Comparison of ENCODE assay signal across 16 cellular contexts in the genomic region with DNA sequence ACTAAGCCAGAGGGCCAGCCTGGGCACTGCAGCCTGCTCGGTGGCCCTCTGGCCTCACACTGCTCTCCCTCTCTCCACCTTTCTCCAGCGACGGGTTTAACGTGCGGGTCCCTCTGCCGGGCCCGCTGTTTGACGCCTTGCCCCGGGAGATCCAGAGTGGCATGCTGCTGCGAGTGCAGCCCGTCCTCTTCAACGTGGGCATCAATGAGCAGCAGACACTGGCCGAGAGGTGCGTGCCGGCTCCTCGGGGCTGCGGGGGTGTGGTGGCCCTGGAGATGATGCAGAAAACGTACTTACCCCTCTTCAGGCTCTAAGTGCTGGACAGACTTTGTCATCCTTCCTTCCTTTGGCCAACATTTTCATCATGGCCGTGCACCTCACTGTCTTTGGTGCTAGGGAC. TPM values are rescaled to one million over a fixed set of nuclear protein-coding genes. Genes with fewer than 3 reads are reported as not detected.
DNase-seq lines count a peak whose midpoint lies in the region; ATAC-seq and TF ChIP-seq lines count a peak whose summit lies in the region.
"Had no signal": no experiment of that assay in that cellular context is flagged by ENCODE, and none has a peak within 500 bp of the region (broad histone marks: within the 10 kb centered on the region; RNA-seq: fewer than 3 reads in every experiment).

No MANE protein-coding gene starts in this region.

- H3K79me2 ChIP-seq in DND-41 (ENCODE audit: insufficient read depth, low read length), result no peaks in the 10 kb centered on the region

- peak overlapping the region; percentile 28 to 93 for H3K27ac Mint-ChIP-seq in activated naive CD4-positive, alpha-beta T cell treated with anti-CD3 and anti-CD28 coated beads, Interleukin-2, amount 50 U/mL, for 72 hours
- peak overlapping the region; percentile 90 for H3K27ac Mint-ChIP-seq in activated T-helper 17 cell treated with anti-CD3 and anti-CD28 coated beads, Interleukin-2, amount 50 U/mL, for 72 hours
- H3K27ac Mint-ChIP-seq in nephron progenitor cell, result peak overlapping the region; percentile 57

- H3K36me3 ChIP-seq in DND-41 (ENCODE audit: insufficient read depth, low read length) (peaks cover 81% of the 10 kb centered on the region), SJCRH30 (peaks cover 5% of the 10 kb centered on the region)

- peak in 1 of 2 donors; percentile 39 for DNase-seq in activated naive CD4-positive, alpha-beta T cell treated with anti-CD3 and anti-CD28 coated beads, Interleukin-2, amount 50 U/mL, for 72 hours (ENCODE audit: low spot score in 2 of 2)
- no peak for DNase-seq in activated naive CD4-positive, alpha-beta T cell treated with Interleukin-2 at 50 U/mL for 16 hours
- no peak for DNase-seq in DND-41
- DNase-seq in nephron progenitor cell, result no peak
- no peak for DNase-seq in mucosa of gallbladder (ENCODE audit: low spot score)
- no peak for DNase-seq in SJCRH30
- DNase-seq: DMS79, KBM-7, NCI-H1105 treated with DMSO at 0.1 percent for 48 hours, NCI-H1694, NCI-H2081 treated with DMSO at 0.1 percent for 48 hours, NCI-H446 treated with DMSO at 0.1 percent for 48 hours had no signal

- H3K4me1 Mint-ChIP-seq in activated T-helper 17 cell treated with anti-CD3 and anti-CD28 coated beads, Interleukin-2, amount 50 U/mL, for 72 hours, result peaks cover 5% of the 10 kb centered on the region
- H3K4me1 Mint-ChIP-seq in nephron progenitor cell, result peaks cover 6% of the 10 kb centered on the region

- H3K27me3 ChIP-seq in DND-41 (ENCODE audit: insufficient read depth, low read length, poor library complexity), result no peaks in the 10 kb centered on the region
- no peaks in the 10 kb centered on the region for H3K27me3 ChIP-seq in SJCRH30
- H3K27me3 ChIP-seq: BLaER1 treated with 17β-estradiol and CSF1 and Interleukin-3, amounts not matched to agents 10 nM and 100 nM had no signal

- H2AFZ ChIP-seq in DND-41 (ENCODE audit: low read depth, low read length), result no peak overlapping the region

- H3K4me2 ChIP-seq in DND-41 (ENCODE audit: insufficient read depth, low read length), result no peak overlapping the region

- H3K4me1 ChIP-seq in DND-41 (ENCODE audit: insufficient read depth, low read length), result peaks cover 28% of the 10 kb centered on the region
- no peaks in the 10 kb centered on the region for H3K4me1 ChIP-seq in SJCRH30

- H4K20me1 ChIP-seq in DND-41 (ENCODE audit: insufficient read depth, low read length), result no peaks in the 10 kb centered on the region

- H3K9me3 ChIP-seq in DND-41 (ENCODE audit: insufficient read depth, low read length, severe bottlenecking) (no peaks in the 10 kb centered on the region), SJCRH30 (replicated peaks) (no peaks in the 10 kb centered on the region)
- H3K9me3 ChIP-seq: BLaER1 treated with 17β-estradiol and CSF1 and Interleukin-3, amounts not matched to agents 10 nM and 100 nM had no signal

- H3K36me3 Mint-ChIP-seq in activated naive CD4-positive, alpha-beta T cell treated with anti-CD3 and anti-CD28 coated beads, Interleukin-2, amount 50 U/mL, for 72 hours, result no peaks in the 10 kb centered on the region
- H3K36me3 Mint-ChIP-seq in activated T-helper 17 cell treated with anti-CD3 and anti-CD28 coated beads, Interleukin-2, amount 50 U/mL, for 72 hours (ENCODE audit: low read depth), result peaks cover 92% of the 10 kb centered on the region
- H3K36me3 Mint-ChIP-seq in nephron progenitor cell (ENCODE audit: low read depth), result peaks cover 31% of the 10 kb centered on the region

- H3K9ac ChIP-seq in DND-41 (ENCODE audit: low read depth, low read length), result no peak overlapping the region
- H3K9ac ChIP-seq: BLaER1 treated with 17β-estradiol and CSF1 and Interleukin-3, amounts not matched to agents 10 nM and 100 nM had no signal

- H3K27me3 Mint-ChIP-seq in activated T-helper 17 cell treated with anti-CD3 and anti-CD28 coated beads, Interleukin-2, amount 50 U/mL, for 72 hours, result no peaks in the 10 kb centered on the region
- peaks cover 2% of the 10 kb centered on the region for H3K27me3 Mint-ChIP-seq in nephron progenitor cell (ENCODE audit: low read depth, poor library complexity)

- ATAC-seq in activated naive CD4-positive, alpha-beta T cell treated with anti-CD3 and anti-CD28 coated beads, Interleukin-2, amount 50 U/mL, for 72 hours, result no peak
- no peak for ATAC-seq in DND-41 (ENCODE audit: insufficient read depth, low read depth)
- no peak for ATAC-seq in activated T-helper 17 cell treated with anti-CD3 and anti-CD28 coated beads, Interleukin-2, amount 50 U/mL, for 72 hours (replicated peaks)
- ATAC-seq: HepG2, Panc1 had no signal

- H3K27ac ChIP-seq in DND-41 (ENCODE audit: low read length) (peak overlapping the region; percentile 46; the same call in 1 of the 2 replicates), SJCRH30 (no peak overlapping the region)

- no peak for TF ChIP-seq CTCF in DND-41 (IDR thresholded peaks at IDR 0.05; ENCODE audit: borderline replicate concordance, extremely low read depth, low read length, poor library complexity, severe bottlenecking)
- no peak for TF ChIP-seq CTCF in nephron progenitor cell (IDR thresholded peaks at IDR 0.05)

- no peak overlapping the region for H3K4me3 Mint-ChIP-seq in activated T-helper 17 cell treated with anti-CD3 and anti-CD28 coated beads, Interleukin-2, amount 50 U/mL, for 72 hours
- H3K4me3 Mint-ChIP-seq in nephron progenitor cell, result no peak overlapping the region

- H3K4me3 ChIP-seq in DND-41 (ENCODE audit: low read depth in 1 of 2, low read length in 2 of 2) (no peak overlapping the region), SJCRH30 (no peak overlapping the region)
- H3K4me3 ChIP-seq: BLaER1 treated with 17β-estradiol and CSF1 and Interleukin-3, amounts not matched to agents 10 nM and 100 nM had no signal

- H3K9me3 Mint-ChIP-seq in activated naive CD4-positive, alpha-beta T cell treated with anti-CD3 and anti-CD28 coated beads, Interleukin-2, amount 50 U/mL, for 72 hours, result no peaks in the 10 kb centered on the region
- no peaks in the 10 kb centered on the region for H3K9me3 Mint-ChIP-seq in activated T-helper 17 cell treated with anti-CD3 and anti-CD28 coated beads, Interleukin-2, amount 50 U/mL, for 72 hours
- no peaks in the 10 kb centered on the region for H3K9me3 Mint-ChIP-seq in nephron progenitor cell

RNA-seq across cellular contexts. Expression of a gene that starts 42.4 kb away (rescaled TPM):
- 10 to 100 TPM; 25.0 to 30.3 TPM for total RNA-seq in activated naive CD4-positive, alpha-beta T cell treated with anti-CD3 and anti-CD28 coated beads, Interleukin-2, amount 50 U/mL, for 72 hours
- total RNA-seq in activated T-helper 17 cell treated with anti-CD3 and anti-CD28 coated beads, Interleukin-2, amount 50 U/mL, for 72 hours, result 10 to 100 TPM; 22.9 to 25.2 TPM
- 37.2 TPM for total RNA-seq in mucosa of gallbladder
- 33.4 and 37.6 TPM in 2 replicates for total RNA-seq in SJCRH30 (2014; rRNA removed; shearing (Covaris generic))

RNA-seq across cellular contexts. Expression of a gene that starts 42.4 kb away (rescaled TPM):
- 10 to 100 TPM; 21.6 to 23.8 TPM for total RNA-seq in activated naive CD4-positive, alpha-beta T cell treated with anti-CD3 and anti-CD28 coated beads, Interleukin-2, amount 50 U/mL, for 72 hours
- 10 to 100 TPM; 19.5 to 26.0 TPM for total RNA-seq in activated T-helper 17 cell treated with anti-CD3 and anti-CD28 coated beads, Interleukin-2, amount 50 U/mL, for 72 hours
- total RNA-seq in mucosa of gallbladder, result 44.8 TPM
- total RNA-seq in SJCRH30 (2014; rRNA removed; shearing (Covaris generic)), result 48.5 and 50.7 TPM in 2 replicates
